Comparison of ENCODE assay signal across 1 cellular context in genomic region chr16:85622683-85623082, GRCh38.
TF ChIP-seq lines count a peak whose summit lies in the region.

No MANE protein-coding gene starts in this region.

TF ChIP-seq in SK-N-SH, 30 proteins besides CTCF, POLR2A, EP300 and RAD21 (continued from another document):
- TF ChIP-seq CHD2 (IDR thresholded peaks at IDR 0.05; ENCODE audit: low read length, partially characterized antibody): no peak
- no peak for TF ChIP-seq RXRA (IDR thresholded peaks at IDR 0.05; ENCODE audit: borderline replicate concordance, low read depth)
